In the genomic region with DNA sequence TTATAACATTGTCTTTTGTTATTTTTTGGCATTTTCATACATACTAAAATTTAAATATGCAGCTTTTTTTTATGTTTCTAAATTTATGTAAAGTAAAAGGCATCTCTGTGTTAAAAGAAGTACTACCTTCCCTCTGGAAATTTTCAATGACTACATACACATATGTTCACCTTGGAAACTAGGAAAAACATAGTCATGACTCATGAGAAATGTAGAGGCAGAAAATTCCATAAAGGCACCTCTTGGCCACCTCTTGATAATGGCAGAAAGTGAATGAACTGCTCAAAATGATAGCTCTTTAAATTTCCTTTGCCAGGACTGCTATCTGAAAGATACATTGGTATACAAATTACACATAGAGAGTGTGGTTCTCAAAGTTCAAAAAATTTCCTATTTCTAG, we compare ENCODE assay signal across 24 cellular contexts.
DNase-seq lines count a peak whose midpoint lies in the region; ATAC-seq and TF ChIP-seq lines count a peak whose summit lies in the region.
"Had no signal": no experiment of that assay in that cellular context is flagged by ENCODE, and none has a peak within 500 bp of the region (broad histone marks: within the 10 kb centered on the region; RNA-seq: fewer than 3 reads in every experiment).

No MANE protein-coding gene starts in this region.

- no peak overlapping the region for H3K14ac ChIP-seq in IMR-90 (replicated peaks; ENCODE audit: low read depth, low read length)

- H3K18ac ChIP-seq in IMR-90 (ENCODE audit: low read depth, low read length): no peak overlapping the region

- CTCF ChIA-PET in IMR-90 (lab: Yijun Ruan, JAX): no interaction called here

- DNase-seq in IMR-90 (peak; percentile 42), astrocyte of the spinal cord (ENCODE audit: low read depth, low spot score) (peak; percentile 18), kidney tubule cell (ENCODE audit: low spot score) (peak; percentile 17), Right ventricle myocardium superior (no peak), NCI-H187 (lab: John Stamatoyannopoulos, UW) (no peak)
- no peak for DNase-seq in activated T-cell treated with anti-CD3 and anti-CD28 coated beads, Interleukin-2, amount 50 U/mL, for 4 hours
- DNase-seq: 8988T; ACHN; CD4-positive, CD25-positive, alpha-beta regulatory T cell; DMS53; GM23248; H9; Karpas-422; MV-4-11; NCI-H1105; NCI-H1436 treated with DMSO at 0.1 percent for 48 hours; NCI-H1930; NCI-H2107; NCI-H446; NCI-H524 treated with DMSO at 0.1 percent for 48 hours; NCI-H774 had no signal

- H3K27ac ChIP-seq in BLaER1: peak overlapping the region; percentile 91
- no peak overlapping the region for H3K27ac ChIP-seq in IMR-90 (ENCODE audit: insufficient read depth, low read length)
- H3K27ac ChIP-seq: GM23248, SJSA1 had no signal

- no peak overlapping the region for H2AK5ac ChIP-seq in IMR-90 (ENCODE audit: low read depth, low read length)

- in situ Hi-C loops in IMR-90 (cut with MboI; ENCODE audit: low sequenced_read_pairs) (no loop called here), astrocyte of the spinal cord (cut with HindIII; ENCODE audit: low sequenced_read_pairs) (no loop called here)

- no peak overlapping the region for H2BK15ac ChIP-seq in IMR-90 (ENCODE audit: low read depth, low read length)

- TF ChIP-seq POLR2A in IMR-90 (IDR thresholded peaks at IDR 0.05; ENCODE audit: low read depth, low read length): no peak

- intact Hi-C loops in IMR-90 (cut with micrococcal nuclease) (no loop called here), Right ventricle myocardium superior (cut with DNase I) (no loop called here)

- dilution Hi-C loops in IMR-90 (cut with HindIII; ENCODE audit: low sequenced_read_pairs, unreplicated experiment): no loop called here

- H2AFZ ChIP-seq in IMR-90 (replicated peaks; ENCODE audit: low read length, poor library complexity): no peak overlapping the region
- H2AFZ ChIP-seq: GM23248 had no signal

- H3K27me3 ChIP-seq in BLaER1 (no peaks in the 10 kb centered on the region), IMR-90 (ENCODE audit: control insufficient read depth, insufficient read depth, low read length) (no peaks in the 10 kb centered on the region)
- H3K27me3 ChIP-seq: SJSA1 had no signal

- no TSS peak for BruUV-seq in IMR-90 (replicated peaks; lab: Mats Ljungman, UMichigan)

- H4K8ac ChIP-seq in IMR-90 (ENCODE audit: low read depth in 2 of 2, low read length in 2 of 2): no peak overlapping the region

- H3K9me1 ChIP-seq in IMR-90 (ENCODE audit: insufficient read depth, low read length): no peaks in the 10 kb centered on the region

- no peaks in the 10 kb centered on the region for H4K20me1 ChIP-seq in BLaER1
- no peaks in the 10 kb centered on the region for H4K20me1 ChIP-seq in IMR-90 (ENCODE audit: insufficient read depth, low read length)

- no peaks in the 10 kb centered on the region for H3K9me3 Mint-ChIP-seq in activated T-cell treated with anti-CD3 and anti-CD28 coated beads, Interleukin-2, amount 50 U/mL, for 4 hours
- H3K9me3 Mint-ChIP-seq: H9 had no signal

- H3K4me3 ChIP-seq in BLaER1: no peak overlapping the region; the same call in 1 of the 2 replicates
- no peak overlapping the region for H3K4me3 ChIP-seq in IMR-90 (ENCODE audit: insufficient read depth, low read depth, low read length)
- no peak overlapping the region for H3K4me3 ChIP-seq in astrocyte of the spinal cord (ENCODE audit: low read depth, low read length)
- H3K4me3 ChIP-seq: GM23248, SJSA1 had no signal

- no peak overlapping the region for H2BK120ac ChIP-seq in IMR-90 (ENCODE audit: low read depth, low read length)

- H4K5ac ChIP-seq in IMR-90 (ENCODE audit: low read depth, low read length): no peak overlapping the region

- H3K27me3 Mint-ChIP-seq in activated T-cell treated with anti-CD3 and anti-CD28 coated beads, Interleukin-2, amount 50 U/mL, for 4 hours (ENCODE audit: low read depth): no peaks in the 10 kb centered on the region
- H3K27me3 Mint-ChIP-seq: CD4-positive, CD25-positive, alpha-beta regulatory T cell had no signal

- H3K4me3 Mint-ChIP-seq in activated T-cell treated with anti-CD3 and anti-CD28 coated beads, Interleukin-2, amount 50 U/mL, for 4 hours: no peak overlapping the region
- H3K4me3 Mint-ChIP-seq: CD4-positive, CD25-positive, alpha-beta regulatory T cell; H9 had no signal

- no peak overlapping the region for H2AK9ac ChIP-seq in IMR-90 (replicated peaks; ENCODE audit: low read depth, low read length, poor library complexity)

- peaks cover 11% of the 10 kb centered on the region for H3K4me1 Mint-ChIP-seq in activated T-cell treated with anti-CD3 and anti-CD28 coated beads, Interleukin-2, amount 50 U/mL, for 4 hours (ENCODE audit: low read depth)
- H3K4me1 Mint-ChIP-seq: H9 had no signal

- H3K9me3 ChIP-seq in BLaER1: peaks cover 40% of the 10 kb centered on the region
- H3K9me3 ChIP-seq in IMR-90 (ENCODE audit: control insufficient read depth, insufficient read depth, low read length): no peaks in the 10 kb centered on the region
- H3K9me3 ChIP-seq: SJSA1 had no signal

- H3K79me1 ChIP-seq in IMR-90 (ENCODE audit: low read depth in 1 of 2, low read length in 2 of 2): no peaks in the 10 kb centered on the region

- no peaks in the 10 kb centered on the region for H3K36me3 Mint-ChIP-seq in activated T-cell treated with anti-CD3 and anti-CD28 coated beads, Interleukin-2, amount 50 U/mL, for 4 hours (ENCODE audit: insufficient read depth)
- H3K36me3 Mint-ChIP-seq: CD4-positive, CD25-positive, alpha-beta regulatory T cell had no signal

- TF ChIP-seq CTCF in IMR-90 (conservative IDR thresholded peaks at IDR 0.05; ENCODE audit: low read depth, low read length) (no peak), astrocyte of the spinal cord (IDR thresholded peaks at IDR 0.05; ENCODE audit: low read depth, low read length) (no peak)

- ATAC-seq in IMR-90 (ENCODE audit: low read depth) (no peak), Right ventricle myocardium superior (ENCODE audit: poor library complexity) (no peak)
- ATAC-seq in activated T-cell treated with anti-CD3 and anti-CD28 coated beads, Interleukin-2, amount 50 U/mL, for 4 hours: no peak
- ATAC-seq: Right ventricle myocardium inferior had no signal

- H3K23ac ChIP-seq in IMR-90 (ENCODE audit: low read depth, low read length): no peak overlapping the region

- H3K36me3 ChIP-seq in BLaER1 (peaks cover 12% of the 10 kb centered on the region; the same call in 1 of the 2 replicates), IMR-90 (ENCODE audit: control insufficient read depth, insufficient read depth, low read length) (no peaks in the 10 kb centered on the region)
- H3K36me3 ChIP-seq: SJSA1 had no signal

- H2BK20ac ChIP-seq in IMR-90 (ENCODE audit: low read depth, low read length): no peak overlapping the region

- H3K9ac ChIP-seq in BLaER1 (no peak overlapping the region), IMR-90 (ENCODE audit: low read depth, low read length) (no peak overlapping the region)
- H3K9ac ChIP-seq: GM23248 had no signal

- no peak overlapping the region for H3K56ac ChIP-seq in IMR-90 (ENCODE audit: extremely low read depth, insufficient read depth, low read length)

- POLR2A ChIA-PET in IMR-90 (lab: Charles Lee; ENCODE audit: unreplicated experiment): no interaction called here

- H4K91ac ChIP-seq in IMR-90 (ENCODE audit: insufficient read depth, low read depth, low read length): no peak overlapping the region

- no peak for TF ChIP-seq RAD21 in IMR-90 (IDR thresholded peaks at IDR 0.05; ENCODE audit: low read length)

- H3K4me1 ChIP-seq in BLaER1 (peaks cover 61% of the 10 kb centered on the region), IMR-90 (ENCODE audit: control insufficient read depth, insufficient read depth, low read length) (peaks cover 2% of the 10 kb centered on the region; the same call in 1 of the 2 replicates)
- H3K4me1 ChIP-seq: SJSA1 had no signal

- no peak overlapping the region for H3K4me2 ChIP-seq in BLaER1
- no peak overlapping the region for H3K4me2 ChIP-seq in IMR-90 (ENCODE audit: low read depth, low read length)

- H3K4ac ChIP-seq in IMR-90 (ENCODE audit: low read depth, low read length): no peak overlapping the region

- H2BK5ac ChIP-seq in IMR-90 (ENCODE audit: low read depth, low read length, poor library complexity, severe bottlenecking): no peak overlapping the region

TF ChIP-seq in IMR-90, 13 proteins besides CTCF, POLR2A, EP300 and RAD21:
- TF ChIP-seq MXI1 (IDR thresholded peaks at IDR 0.05; ENCODE audit: borderline replicate concordance, low read depth, low read length) (no peak), RCOR1 (IDR thresholded peaks at IDR 0.05; ENCODE audit: insufficient replicate concordance, low read length) (no peak), MAZ (IDR thresholded peaks at IDR 0.05; ENCODE audit: borderline replicate concordance, low read depth, low read length) (no peak), CHD1 (IDR thresholded peaks at IDR 0.05; ENCODE audit: low read depth, low read length) (no peak), NFE2L2 (IDR thresholded peaks at IDR 0.05; ENCODE audit: low read depth, low read length) (no peak), FOS (IDR thresholded peaks at IDR 0.05; ENCODE audit: low read depth, low read length) (no peak), MAFK (IDR thresholded peaks at IDR 0.05; ENCODE audit: low read depth, low read length) (no peak), RFX5 (IDR thresholded peaks at IDR 0.05; ENCODE audit: low read depth, low read length) (no peak), SMC3 (IDR thresholded peaks at IDR 0.05; ENCODE audit: low read depth, low read length) (no peak), BHLHE40 (IDR thresholded peaks at IDR 0.05; ENCODE audit: low read depth, low read length) (no peak), CEBPB (IDR thresholded peaks at IDR 0.05; ENCODE audit: low read depth, low read length) (no peak)
- TF ChIP-seq, protein P1, sequence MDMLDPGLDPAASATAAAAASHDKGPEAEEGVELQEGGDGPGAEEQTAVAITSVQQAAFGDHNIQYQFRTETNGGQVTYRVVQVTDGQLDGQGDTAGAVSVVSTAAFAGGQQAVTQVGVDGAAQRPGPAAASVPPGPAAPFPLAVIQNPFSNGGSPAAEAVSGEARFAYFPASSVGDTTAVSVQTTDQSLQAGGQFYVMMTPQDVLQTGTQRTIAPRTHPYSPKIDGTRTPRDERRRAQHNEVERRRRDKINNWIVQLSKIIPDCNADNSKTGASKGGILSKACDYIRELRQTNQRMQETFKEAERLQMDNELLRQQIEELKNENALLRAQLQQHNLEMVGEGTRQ (IDR thresholded peaks at IDR 0.05; ENCODE audit: low read depth, low read length): no peak
- TF ChIP-seq, protein P2, sequence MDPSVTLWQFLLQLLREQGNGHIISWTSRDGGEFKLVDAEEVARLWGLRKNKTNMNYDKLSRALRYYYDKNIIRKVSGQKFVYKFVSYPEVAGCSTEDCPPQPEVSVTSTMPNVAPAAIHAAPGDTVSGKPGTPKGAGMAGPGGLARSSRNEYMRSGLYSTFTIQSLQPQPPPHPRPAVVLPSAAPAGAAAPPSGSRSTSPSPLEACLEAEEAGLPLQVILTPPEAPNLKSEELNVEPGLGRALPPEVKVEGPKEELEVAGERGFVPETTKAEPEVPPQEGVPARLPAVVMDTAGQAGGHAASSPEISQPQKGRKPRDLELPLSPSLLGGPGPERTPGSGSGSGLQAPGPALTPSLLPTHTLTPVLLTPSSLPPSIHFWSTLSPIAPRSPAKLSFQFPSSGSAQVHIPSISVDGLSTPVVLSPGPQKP (IDR thresholded peaks at IDR 0.05; ENCODE audit: borderline replicate concordance, low read depth, low read length): no peak

Comparison
In these comparisons a context has a peak if more than half of its experiments do, and no peak if none do; other contexts are left out.
1. DNase-seq: peak in IMR-90 (single experiment), astrocyte of the spinal cord (single experiment) and kidney tubule cell (single experiment); none in Right ventricle myocardium superior (single experiment), activated T-cell treated with anti-CD3 and anti-CD28 coated beads, Interleukin-2, amount 50 U/mL, for 4 hours (single experiment) and NCI-H187 (0 of 2).